14 cellular contexts compared by ENCODE assay signal in genomic region chr7:122056977-122057376, GRCh38.
DNase-seq lines count a peak whose midpoint lies in the region; ATAC-seq and TF ChIP-seq lines count a peak whose summit lies in the region.
"Had no signal": no experiment of that assay in that cellular context is flagged by ENCODE, and none has a peak within 500 bp of the region (broad histone marks: within the 10 kb centered on the region; RNA-seq: fewer than 3 reads in every experiment).

No MANE protein-coding gene starts in this region.

- no peak overlapping the region for H3K4me3 ChIP-seq in breast epithelium
- H3K4me3 ChIP-seq: BLaER1, GM23248, HAP-1 had no signal

- BruUV-seq in MCF 10A (replicated peaks; lab: Mats Ljungman, UMichigan), result no TSS peak

- H3K4me1 ChIP-seq in breast epithelium (no peaks in the 10 kb centered on the region), foreskin keratinocyte (no peaks in the 10 kb centered on the region)
- H3K4me1 ChIP-seq: BLaER1 had no signal

- TF ChIP-seq CTCF in MCF 10A (IDR thresholded peaks at IDR 0.05; ENCODE audit: unreplicated experiment) (no peak), breast epithelium (IDR thresholded peaks at IDR 0.05) (no peak), foreskin keratinocyte (conservative IDR thresholded peaks at IDR 0.05) (no peak)

- no peaks in the 10 kb centered on the region for H3K36me3 ChIP-seq in breast epithelium
- H3K36me3 ChIP-seq: BLaER1, HAP-1 had no signal

- H3K27me3 Mint-ChIP-seq in MCF 10A (ENCODE audit: insufficient read depth, unreplicated experiment), result no peaks in the 10 kb centered on the region

- H3K27me3 ChIP-seq in breast epithelium (no peaks in the 10 kb centered on the region), foreskin keratinocyte (no peaks in the 10 kb centered on the region)
- H3K27me3 ChIP-seq: BLaER1 had no signal

- peak; percentile 81 for ATAC-seq in foreskin keratinocyte
- ATAC-seq in GM21786 (IDR thresholded peaks at IDR 0.05; ENCODE audit: unreplicated experiment), result no peak

- CTCF ChIA-PET in MCF 10A (lab: Yijun Ruan, JAX), result no interaction called here

- DNase-seq in MCF 10A (ENCODE audit: unreplicated experiment), result no peak
- DNase-seq in breast epithelium (ENCODE audit: low spot score in 2 of 2), result no peak
- DNase-seq in dermis microvascular lymphatic vessel endothelial cell (ENCODE audit: low read depth in 2 of 2), result peak; percentile 54 to 58
- DNase-seq in foreskin keratinocyte, result peak in 1 of 2 donors; percentile 27
- DNase-seq in pulmonary artery endothelial cell (ENCODE audit: low read depth, low spot score), result peak; percentile 8
- no peak for DNase-seq in hippocampal formation (lab: John Stamatoyannopoulos, UW)
- no peak for DNase-seq in putamen (ENCODE audit: low spot score)
- DNase-seq: AML-193, DMS53, GM23248 had no signal

- H3K27ac ChIP-seq in breast epithelium, result no peak overlapping the region
- no peak overlapping the region for H3K27ac ChIP-seq in foreskin keratinocyte
- H3K27ac ChIP-seq: 22Rv1, BLaER1, GM23248 had no signal

- no peak for TF ChIP-seq POLR2A in breast epithelium (IDR thresholded peaks at IDR 0.05)

- peak overlapping the region; percentile 67 for H3K27ac Mint-ChIP-seq in MCF 10A (ENCODE audit: low read depth, unreplicated experiment)

- intact Hi-C loops in MCF 10A (cut with micrococcal nuclease) (no loop called here), breast epithelium (cut with DNase I; ENCODE audit: low total_unique reads) (no loop called here)

- peaks cover 7% of the 10 kb centered on the region for H3K36me3 Mint-ChIP-seq in MCF 10A (ENCODE audit: insufficient read depth, unreplicated experiment)

- H3K9me3 Mint-ChIP-seq in MCF 10A (ENCODE audit: unreplicated experiment), result no peaks in the 10 kb centered on the region

- H3K4me3 Mint-ChIP-seq in MCF 10A (ENCODE audit: unreplicated experiment), result no peak overlapping the region

- POLR2A ChIA-PET in MCF 10A (lab: Yijun Ruan, JAX), result no interaction called here

- no peaks in the 10 kb centered on the region for H3K9me3 ChIP-seq in breast epithelium
- H3K9me3 ChIP-seq: BLaER1, HAP-1 had no signal

- H3K4me1 Mint-ChIP-seq in MCF 10A (ENCODE audit: insufficient read depth, unreplicated experiment), result no peaks in the 10 kb centered on the region

Comparison
In these comparisons a context has a peak if more than half of its experiments do, and no peak if none do; other contexts are left out.
1. DNase-seq: peak in dermis microvascular lymphatic vessel endothelial cell (2 of 2) and pulmonary artery endothelial cell (single experiment); none in MCF 10A (single experiment), breast epithelium (0 of 2), hippocampal formation (0 of 2) and putamen (single experiment).